Comparison of ENCODE assay signal across 8 cellular contexts in the genomic region with DNA sequence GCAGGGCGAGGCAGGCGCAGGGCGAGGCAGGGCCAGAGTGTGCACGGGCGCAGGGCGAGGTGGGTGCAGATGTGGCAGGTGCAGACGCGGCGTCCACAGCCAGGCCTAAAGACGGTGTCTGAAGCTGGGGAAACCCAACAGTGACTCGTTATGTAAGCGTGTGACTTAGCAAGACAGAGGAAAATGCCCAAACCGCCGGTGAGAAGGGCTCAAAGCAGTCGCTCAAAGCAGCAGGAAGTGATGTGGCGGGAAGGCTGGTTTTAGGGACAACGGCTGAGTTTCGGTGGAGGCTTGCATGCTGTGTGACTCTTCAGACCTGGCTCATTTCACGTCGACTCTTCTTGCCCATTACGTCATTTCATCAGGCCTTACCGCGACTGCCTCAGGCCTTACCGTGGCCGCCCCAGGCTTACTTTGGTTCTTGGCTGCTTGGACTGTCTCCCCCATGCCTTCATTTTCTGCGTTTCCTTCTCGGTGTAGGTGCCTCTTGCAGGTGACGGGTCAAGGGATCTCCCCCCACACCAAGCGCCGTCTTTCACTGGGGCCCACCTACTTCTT. TPM values are rescaled to one million over a fixed set of nuclear protein-coding genes. Genes with fewer than 3 reads are reported as not detected.
DNase-seq lines count a peak whose midpoint lies in the region; ATAC-seq and TF ChIP-seq lines count a peak whose summit lies in the region.

No MANE protein-coding gene starts in this region.

- in situ Hi-C loops in ACHN (cut with HindIII; ENCODE audit: low pct_ligation_motif_present, low pct_unique_long_range_greater_than_20kb, low sequenced_read_pairs) (no loop called here), transverse colon (cut with MboI; ENCODE audit: low pct_ligation_motif_present in 1 of 4, low pct_unique_long_range_greater_than_20kb in 1 of 4, low sequenced_read_pairs in 3 of 4) (no loop called here)

- H2AFZ ChIP-seq in OCI-LY7 (ENCODE audit: low read length), result no peak overlapping the region

- no peaks in the 10 kb centered on the region for H4K20me1 ChIP-seq in OCI-LY7 (ENCODE audit: insufficient read depth, low read length)

- H3K4me3 ChIP-seq in OCI-LY7 (ENCODE audit: low read depth, low read length, poor library complexity, severe bottlenecking) (no peak overlapping the region), transverse colon (no peak overlapping the region)

- H3K4me1 ChIP-seq in OCI-LY7 (ENCODE audit: insufficient read depth, low read length, poor library complexity, severe bottlenecking), result peaks cover 7% of the 10 kb centered on the region
- peaks cover 0 to 10% (median 0%) of the 10 kb centered on the region in 4 donors for H3K4me1 ChIP-seq in transverse colon

- no peak for TF ChIP-seq EP300 in transverse colon (IDR thresholded peaks at IDR 0.05; ENCODE audit: low read depth)

- no peak overlapping the region; the same call in 1 of the 2 replicates for H3K4me2 ChIP-seq in OCI-LY7 (ENCODE audit: low read length)

- H3K4me1 Mint-ChIP-seq in naive thymus-derived CD8-positive, alpha-beta T cell, result peaks cover 15 to 31% (median 20%) of the 10 kb centered on the region in 4 donors

- intact Hi-C loops in OCI-LY7 (cut with micrococcal nuclease; ENCODE audit: unreplicated experiment) (no loop called here), transverse colon (cut with DNase I; ENCODE audit: low total_unique reads) (no loop called here)

- POLR2A ChIA-PET in OCI-LY7 (lab: Charles Lee), result no interaction called here
- POLR2A ChIA-PET in naive thymus-derived CD8-positive, alpha-beta T cell (lab: Charles Lee), result interaction anchor here (1.1 to 2.0 kb wide), 3 partner anchors 19 to 173 kb away, joined by 3 to 6 read pairs (median 3); no protein-coding TSS in a partner anchor

- TF ChIP-seq CTCF in OCI-LY7 (conservative IDR thresholded peaks at IDR 0.05; ENCODE audit: low read length) (no peak), transverse colon (IDR thresholded peaks at IDR 0.05) (no peak)

- H3K27ac ChIP-seq in OCI-LY7 (ENCODE audit: low read depth, low read length, poor library complexity, severe bottlenecking) (no peak overlapping the region), transverse colon (no peak overlapping the region)

- H3K9me2 ChIP-seq in OCI-LY7 (ENCODE audit: insufficient read depth, low read length), result no peaks in the 10 kb centered on the region

- H3K27me3 Mint-ChIP-seq in naive thymus-derived CD8-positive, alpha-beta T cell, result peaks cover 0 to 4% (median 0%) of the 10 kb centered on the region in 5 donors

- H3K9me3 Mint-ChIP-seq in naive thymus-derived CD8-positive, alpha-beta T cell, result no peaks in the 10 kb centered on the region

- no peaks in the 10 kb centered on the region for H3K27me3 ChIP-seq in transverse colon

- H3K4me3 Mint-ChIP-seq in naive thymus-derived CD8-positive, alpha-beta T cell, result peak overlapping the region; percentile 66 to 87 (median 79)

- no peak for TF ChIP-seq POLR2A in transverse colon (IDR thresholded peaks at IDR 0.05)

- WGBS in transverse colon (ENCODE audit: low coverage in 1 of 2), 2 donors, result 70 to 90% methylated on average over 7 to 30 of the region's 30 CpGs

- no peaks in the 10 kb centered on the region for H3K9me3 ChIP-seq in OCI-LY7 (ENCODE audit: low read length)
- no peaks in the 10 kb centered on the region for H3K9me3 ChIP-seq in transverse colon

- no TSS peak for BruUV-seq in OCI-LY7 (replicated peaks; lab: Mats Ljungman, UMichigan)

- H3K79me2 ChIP-seq in OCI-LY7 (ENCODE audit: insufficient read depth, low read depth, low read length), result no peaks in the 10 kb centered on the region

- DNase-seq in OCI-LY7 (ENCODE audit: low spot score) (peak; percentile 18), activated T-helper 1 cell treated with Interleukin-2 at 50 U/mL for 16 hours (ENCODE audit: low read depth) (peak; percentile 32), ACHN (no peak), transverse colon (no peak), Ammon's horn (ENCODE audit: low spot score) (no peak)
- peak in 9 of 10 donors; percentile 47 to 84 (median 67) for DNase-seq in naive thymus-derived CD8-positive, alpha-beta T cell

- CTCF ChIA-PET in OCI-LY7 (lab: Charles Lee; ENCODE audit: unreplicated experiment), result interaction anchor here (0.6 kb wide), 1 partner anchor 396 kb away, joined by 3 read pairs; no protein-coding TSS in a partner anchor

- peak overlapping the region; percentile 65 to 96 (median 82) for H3K27ac Mint-ChIP-seq in naive thymus-derived CD8-positive, alpha-beta T cell

- H3K36me3 Mint-ChIP-seq in naive thymus-derived CD8-positive, alpha-beta T cell, result no peaks in the 10 kb centered on the region

- H3K36me3 ChIP-seq in OCI-LY7 (ENCODE audit: insufficient read depth, low read length), result no peaks in the 10 kb centered on the region
- H3K36me3 ChIP-seq in transverse colon, result no peaks in the 10 kb centered on the region

- ATAC-seq in GM18520 (IDR thresholded peaks at IDR 0.05; ENCODE audit: unreplicated experiment), result peak; percentile 93
- ATAC-seq in HG02642 (IDR thresholded peaks at IDR 0.05; ENCODE audit: poor library complexity, unreplicated experiment), result peak; percentile 86
- peak; percentile 90 to 94 for ATAC-seq in naive thymus-derived CD8-positive, alpha-beta T cell

RNA-seq across cellular contexts. Expression of gene EXOC3, which starts 50.5 kb away (rescaled TPM):
- total RNA-seq in OCI-LY7 (2014; rRNA removed; shearing (Covaris generic)), result 27.4 and 31.0 TPM in 2 replicates
- total RNA-seq in OCI-LY7 (2022) (58.2 and 58.9 TPM in 2 replicates), transverse colon (100 to 1,000 TPM in 1 of 4 donors, 10 to 100 TPM in 3; 69.9 to 240 (median 76.1) TPM)
- total RNA-seq in naive thymus-derived CD8-positive, alpha-beta T cell, result 10 to 100 TPM; 93.3 to 99.5 TPM
- 10 to 100 TPM; 29.7 to 57.1 (median 42.5) TPM for polyA plus RNA-seq in naive thymus-derived CD8-positive, alpha-beta T cell

Comparison
In these comparisons a context has a peak if more than half of its experiments do, and no peak if none do; other contexts are left out.
1. DNase-seq: peak in OCI-LY7 (single experiment), activated T-helper 1 cell treated with Interleukin-2 at 50 U/mL for 16 hours (single experiment) and naive thymus-derived CD8-positive, alpha-beta T cell (9 of 10); none in ACHN (single experiment), transverse colon (single experiment) and Ammon's horn (single experiment).
2. Peak in every context shown above with its lines, with median percentiles within 50 percentile points of each other: ATAC-seq.